8 cellular contexts compared by ENCODE assay signal in the genomic region with DNA sequence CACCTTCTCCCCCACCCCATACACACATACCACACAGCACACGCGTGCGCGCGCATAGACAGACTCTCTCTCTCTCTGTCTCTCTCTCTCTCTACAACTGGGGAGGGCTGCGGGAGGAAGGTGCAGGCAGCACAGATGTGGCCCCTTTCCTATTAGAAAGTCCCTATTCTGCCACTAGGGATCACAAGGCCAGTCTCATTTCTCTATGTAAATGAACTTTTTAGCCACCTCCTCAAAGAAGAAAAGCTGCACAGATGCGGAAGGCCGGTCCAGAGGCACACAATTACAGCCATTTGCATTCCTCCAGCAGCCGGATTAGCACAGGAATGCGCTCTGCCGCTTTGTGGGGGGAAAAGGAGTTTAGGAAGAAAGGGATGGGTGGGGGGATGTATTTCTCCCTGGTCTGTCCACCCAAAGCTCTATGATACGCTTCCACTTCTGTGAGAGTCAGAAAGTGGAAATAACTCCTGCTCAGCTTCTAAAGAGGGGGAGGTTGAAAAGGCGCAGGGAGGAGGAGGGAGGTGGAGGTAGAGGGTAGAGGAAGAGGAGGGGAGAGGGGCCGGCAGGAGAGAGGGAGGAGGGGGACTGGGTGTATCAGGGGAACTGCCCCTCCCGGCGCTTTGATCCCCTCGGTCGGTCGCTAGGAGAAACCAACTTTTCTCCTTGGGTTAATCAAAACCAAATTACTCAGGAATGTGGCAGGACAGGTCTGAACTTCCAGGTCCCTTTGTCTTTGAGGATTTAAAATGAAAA. TPM values are rescaled to one million over a fixed set of nuclear protein-coding genes. Genes with fewer than 3 reads are reported as not detected.
DNase-seq lines count a peak whose midpoint lies in the region; ATAC-seq, FAIRE-seq and TF ChIP-seq lines count a peak whose summit lies in the region.

No MANE protein-coding gene starts in this region.

- H2AFZ ChIP-seq in keratinocyte (ENCODE audit: control insufficient read depth, low read length) = no peak overlapping the region

- peaks cover 0 to 5% (median 2%) of the 10 kb centered on the region in 4 donors for H3K4me1 Mint-ChIP-seq in CD4-positive, alpha-beta memory T cell

- H3K27ac ChIP-seq in DOHH2 (ENCODE audit: low read depth, low read length) (peak overlapping the region; percentile 7), keratinocyte (ENCODE audit: control insufficient read depth, insufficient read depth, low read length) (no peak overlapping the region), vagina (no peak overlapping the region)
- no peak overlapping the region for H3K27ac ChIP-seq in CD4-positive, alpha-beta memory T cell (ENCODE audit: low read depth, low read length)

- no peak overlapping the region for H3K27ac Mint-ChIP-seq in CD4-positive, alpha-beta memory T cell

- peaks cover 13 to 21% of the 10 kb centered on the region in 2 donors for H3K27me3 Mint-ChIP-seq in CD4-positive, alpha-beta memory T cell

- H3K9me3 ChIP-seq in DOHH2 (ENCODE audit: control insufficient read depth, insufficient read depth, low read length) (no peaks in the 10 kb centered on the region), keratinocyte (ENCODE audit: control insufficient read depth, low read depth, low read length) (no peaks in the 10 kb centered on the region), vagina (no peaks in the 10 kb centered on the region)
- H3K9me3 ChIP-seq in CD4-positive, alpha-beta memory T cell (ENCODE audit: control insufficient read depth in 1 of 2, low read length in 2 of 2) = no peaks in the 10 kb centered on the region

- DNase-seq in keratinocyte (ENCODE audit: low read depth, low spot score) (no peak), vagina (ENCODE audit: extremely low spot score in 2 of 2) (no peak), HTR-8/SVneo (ENCODE audit: insufficient read length, low spot score) (no peak), 8988T (no peak)
- DNase-seq in CD4-positive, alpha-beta memory T cell = no peak

- ATAC-seq in GM19438 (IDR thresholded peaks at IDR 0.05; ENCODE audit: low read depth, unreplicated experiment) (peak; percentile 71), HG03378 (IDR thresholded peaks at IDR 0.05; ENCODE audit: unreplicated experiment) (peak; percentile 81)

- peak; percentile 11 for TF ChIP-seq CTCF in DOHH2 (IDR thresholded peaks at IDR 0.05; ENCODE audit: low read depth, low read length, poor library complexity, severe bottlenecking)
- no peak for TF ChIP-seq CTCF in keratinocyte (optimal IDR thresholded peaks at IDR 0.05 in 1 of 3, IDR thresholded peaks at IDR 0.05 in 1 of 3, conservative IDR thresholded peaks at IDR 0.05 in 1 of 3; ENCODE audit: extremely low read depth in 1 of 3, insufficient read depth in 2 of 3, low read length in 3 of 3)
- TF ChIP-seq CTCF in vagina (IDR thresholded peaks at IDR 0.05) = no peak

- H3K36me3 ChIP-seq in DOHH2 (ENCODE audit: control insufficient read depth, low read length) (no peaks in the 10 kb centered on the region), keratinocyte (ENCODE audit: control insufficient read depth in 2 of 2, extremely low read depth in 1 of 2, insufficient read depth in 2 of 2, low read length in 2 of 2) (no peaks in the 10 kb centered on the region), vagina (no peaks in the 10 kb centered on the region)
- H3K36me3 ChIP-seq in CD4-positive, alpha-beta memory T cell (ENCODE audit: insufficient read depth, low read length) = no peaks in the 10 kb centered on the region

- no peaks in the 10 kb centered on the region for H3K36me3 Mint-ChIP-seq in CD4-positive, alpha-beta memory T cell

- TF ChIP-seq POLR2A in vagina (IDR thresholded peaks at IDR 0.05) = no peak

- peak overlapping the region in 1 of 8 donors; percentile 4 for H3K4me3 Mint-ChIP-seq in CD4-positive, alpha-beta memory T cell

- H3K4me2 ChIP-seq in DOHH2 (ENCODE audit: low read length) (peak overlapping the region; percentile 57), keratinocyte (ENCODE audit: control insufficient read depth, extremely low read depth, insufficient read depth, low read depth, low read length) (peak overlapping the region; percentile 2)

- peaks cover 7% of the 10 kb centered on the region; the same call in 1 of the 2 replicates for H3F3A ChIP-seq in DOHH2 (ENCODE audit: control insufficient read depth, insufficient read depth)

- H3K9me3 Mint-ChIP-seq in CD4-positive, alpha-beta memory T cell = peaks cover 0 to 9% (median 0%) of the 10 kb centered on the region in 8 donors

- H3K79me2 ChIP-seq in DOHH2 (ENCODE audit: control insufficient read depth, low read length) = peaks cover 47% of the 10 kb centered on the region
- H3K79me2 ChIP-seq in keratinocyte (ENCODE audit: control insufficient read depth, insufficient read depth, low read length) = peaks cover 22% of the 10 kb centered on the region

- no peak overlapping the region for H3K9ac ChIP-seq in keratinocyte (ENCODE audit: control insufficient read depth, extremely low read depth, insufficient read depth, low read length)

- dilution Hi-C loops in keratinocyte (cut with MboI; ENCODE audit: extremely low pct_ligation_motif_present, low sequenced_read_pairs) = no loop called here

- no peaks in the 10 kb centered on the region for H3K9me2 ChIP-seq in DOHH2 (replicated peaks; ENCODE audit: control insufficient read depth, low read length)

- no peaks in the 10 kb centered on the region for H3K27me3 ChIP-seq in DOHH2 (ENCODE audit: control insufficient read depth, low read length)
- H3K27me3 ChIP-seq in keratinocyte (ENCODE audit: control insufficient read depth, extremely low read depth, insufficient read depth, low read length) = no peaks in the 10 kb centered on the region
- peaks cover 3% of the 10 kb centered on the region for H3K27me3 ChIP-seq in CD4-positive, alpha-beta memory T cell (ENCODE audit: insufficient read depth, low read length)
- no peaks in the 10 kb centered on the region for H3K27me3 ChIP-seq in vagina

- H4K20me1 ChIP-seq in DOHH2 (ENCODE audit: control insufficient read depth, insufficient read depth, low read depth, low read length) = peaks cover 11% of the 10 kb centered on the region; the same call in 1 of the 2 replicates
- H4K20me1 ChIP-seq in keratinocyte (ENCODE audit: control insufficient read depth, extremely low read depth, insufficient read depth, low read length) = peaks cover under 1% of the 10 kb centered on the region

- H3K4me1 ChIP-seq in DOHH2 (ENCODE audit: control insufficient read depth, low read length) (peaks cover 71% of the 10 kb centered on the region), keratinocyte (ENCODE audit: control insufficient read depth, extremely low read depth, insufficient read depth, low read length) (peaks cover 7% of the 10 kb centered on the region), vagina (peaks cover 57% of the 10 kb centered on the region)
- H3K4me1 ChIP-seq in CD4-positive, alpha-beta memory T cell (ENCODE audit: insufficient read depth, low read length) = no peaks in the 10 kb centered on the region

- POLR2A ChIA-PET in CD4-positive, alpha-beta memory T cell (lab: Charles Lee; ENCODE audit: partially characterized antibody) = no interaction called here

- intact Hi-C loops in CD4-positive, alpha-beta memory T cell (cut with micrococcal nuclease) = no loop called here
- intact Hi-C loops in vagina (cut with DNase I) = no loop called here

- FAIRE-seq in keratinocyte (lab: Jason Lieb, UNC) (no peak), HTR-8/SVneo (lab: Jason Lieb, UNC) (no peak)

- H3K9me1 ChIP-seq in keratinocyte (ENCODE audit: control insufficient read depth, extremely low read depth, insufficient read depth, low read length) = no peaks in the 10 kb centered on the region

- CTCF ChIA-PET in CD4-positive, alpha-beta memory T cell (lab: Charles Lee; ENCODE audit: partially characterized antibody) = no interaction called here

- H3K4me3 ChIP-seq in DOHH2 (ENCODE audit: low read length) = peak overlapping the region; percentile 61
- no peak overlapping the region for H3K4me3 ChIP-seq in keratinocyte (ENCODE audit: control insufficient read depth in 2 of 3, extremely low read depth in 1 of 3, insufficient read depth in 2 of 3, low read depth in 1 of 3, low read length in 3 of 3)
- no peak overlapping the region for H3K4me3 ChIP-seq in CD4-positive, alpha-beta memory T cell (ENCODE audit: low read length in 2 of 2)
- H3K4me3 ChIP-seq in vagina = no peak overlapping the region

RNA-seq across cellular contexts. Expression of gene ZFHX3, which starts 11.7 kb away (rescaled TPM):
- polyA plus RNA-seq in keratinocyte = 0.75 to 1.4 TPM (median 1.2 TPM) in 3 replicates
- polyA plus RNA-seq in keratinocyte (2011; ENCODE audit: low read depth) = 3.3 TPM
- polyA plus RNA-seq in keratinocyte (2011; cell fraction: cytosol; rRNA removed) = 1.1 and 1.3 TPM in 2 replicates
- polyA plus RNA-seq in keratinocyte (2011; cell fraction: nucleus; rRNA removed) = 5.2 TPM in 2 replicates
- polyA plus RNA-seq in keratinocyte (2012; ENCODE audit: low replicate concordance) = 2.7 and 3.2 TPM in 2 replicates
- polyA minus RNA-seq in keratinocyte = 3.6 to 9.0 TPM (median 4.0 TPM) in 3 replicates
- 4.4 TPM for polyA minus RNA-seq in keratinocyte (2011; cell fraction: cytosol; rRNA and poly(A)+ RNA removed)
- 7.0 and 9.5 TPM in 2 replicates for polyA minus RNA-seq in keratinocyte (2011; cell fraction: nucleus; rRNA and poly(A)+ RNA removed)
- under 1 TPM; 0.69 to 0.99 TPM for total RNA-seq in CD4-positive, alpha-beta memory T cell
- polyA plus RNA-seq in CD4-positive, alpha-beta memory T cell = under 1 TPM; 0.01 to 0.03 TPM
- total RNA-seq in vagina = 28.0 TPM

Comparison
In these comparisons a context has a peak if more than half of its experiments do, and no peak if none do; other contexts are left out.
1. RNA of gene ZFHX3, which starts 11.7 kb away (total RNA-seq): 28.0 TPM in vagina (single experiment); 0.69 to 0.99 TPM in CD4-positive, alpha-beta memory T cell; every median in the first group is over 10 times any median in the second.